ENCODE assay signal across 9 cellular contexts in the genomic region with DNA sequence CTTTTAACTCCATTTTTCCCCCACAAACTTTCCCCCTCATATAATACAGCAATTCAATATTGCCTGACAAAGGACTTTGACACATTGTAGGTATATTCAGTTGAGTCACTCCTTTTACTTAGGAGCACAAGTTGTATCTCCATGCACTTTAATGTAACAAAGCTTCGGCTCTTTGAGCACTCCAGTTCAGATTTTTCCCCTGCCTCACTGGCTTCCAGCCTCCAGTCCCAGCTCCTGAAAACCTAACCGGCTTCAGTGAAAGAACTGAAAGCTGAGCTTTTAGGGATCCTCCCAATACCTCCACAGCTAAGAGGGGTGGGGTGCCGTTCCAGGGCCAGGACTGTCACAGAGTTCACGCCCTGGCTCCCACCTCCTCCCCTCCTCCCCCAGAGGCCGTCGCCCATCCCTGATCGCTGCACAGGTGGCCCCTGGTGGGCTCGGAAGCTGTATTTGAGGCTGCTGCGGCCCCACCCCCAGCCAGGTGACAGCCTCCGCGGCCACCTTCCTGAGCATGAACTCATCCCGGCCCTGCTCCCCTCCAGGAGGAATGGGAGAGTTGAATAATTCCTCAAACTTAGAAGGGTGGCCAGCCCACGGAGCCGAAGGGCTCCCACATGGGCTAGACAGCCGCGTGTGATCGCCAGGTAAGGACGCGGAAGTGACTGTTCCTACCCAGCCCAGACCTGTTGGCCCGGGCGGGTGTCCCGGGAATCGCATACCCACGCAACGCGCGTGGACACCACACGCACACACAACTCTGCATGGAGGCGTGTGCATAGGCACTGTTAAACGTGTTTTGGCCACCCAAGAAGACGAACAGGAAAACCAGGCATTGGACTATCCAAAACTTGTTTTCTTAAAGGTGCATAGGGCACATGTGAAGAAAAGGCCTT. TPM values are rescaled to one million over a fixed set of nuclear protein-coding genes. Genes with fewer than 3 reads are reported as not detected.
A peak's percentile ranks its signal among the peaks of the same experiment; 100 is the strongest.
DNase-seq lines count a peak whose midpoint lies in the region; ATAC-seq, FAIRE-seq and TF ChIP-seq lines count a peak whose summit lies in the region.
"Had no signal": no experiment of that assay in that cellular context is flagged by ENCODE, and none has a peak within 500 bp of the region (broad histone marks: within the 10 kb centered on the region; RNA-seq: fewer than 3 reads in every experiment).

No MANE protein-coding gene starts in this region.

- H4K20me1 ChIP-seq in H9 (ENCODE audit: control insufficient read depth, insufficient read depth, insufficient read length) (no peaks in the 10 kb centered on the region), keratinocyte (ENCODE audit: control insufficient read depth, extremely low read depth, insufficient read depth, low read length) (no peaks in the 10 kb centered on the region)

- no peak overlapping the region for H2BK20ac ChIP-seq in H9 (ENCODE audit: low read depth, low read length, poor library complexity, severe bottlenecking)

- H3K14ac ChIP-seq in H9 (ENCODE audit: insufficient read depth, low read length) (no peak overlapping the region), mesenchymal stem cell (ENCODE audit: low read length in 2 of 2) (no peak overlapping the region)

- DNase-seq in H9 (peak; percentile 36), keratinocyte (ENCODE audit: low read depth, low spot score) (no peak), small intestine (peak; percentile 71), Kasumi-1 (lab: John Stamatoyannopoulos, UW) (no peak), mesenchymal stem cell (no peak)
- no peak for DNase-seq in activated naive CD4-positive, alpha-beta T cell treated with anti-CD3 and anti-CD28 coated beads, Interleukin-2, amount 50 U/mL, for 16 hours
- DNase-seq: NCI-H187 had no signal

- no peak overlapping the region for H3K27ac ChIP-seq in H9 (ENCODE audit: insufficient read length, low read depth, low read length)
- no peak overlapping the region for H3K27ac ChIP-seq in keratinocyte (ENCODE audit: control insufficient read depth, insufficient read depth, low read length)
- peak overlapping the region; percentile 92 to 93 for H3K27ac ChIP-seq in small intestine (ENCODE audit: low read depth in 1 of 2, low read length in 1 of 2)
- H3K27ac ChIP-seq in mesenchymal stem cell (ENCODE audit: low read length, poor library complexity, severe bottlenecking) = no peak overlapping the region
- H3K27ac ChIP-seq: SJSA1 had no signal

- no peak overlapping the region for H2BK120ac ChIP-seq in H9 (ENCODE audit: low read depth, low read length, poor library complexity, severe bottlenecking)
- no peak overlapping the region for H2BK120ac ChIP-seq in mesenchymal stem cell (ENCODE audit: low read depth, low read length)

- H3K4me1 Mint-ChIP-seq in H9 = peaks cover 18 to 25% of the 10 kb centered on the region in 2 experiments
- peaks cover 7% of the 10 kb centered on the region for H3K4me1 Mint-ChIP-seq in activated T-helper 17 cell treated with anti-CD3 and anti-CD28 coated beads, Interleukin-2, amount 50 U/mL, for 72 hours

- H2BK12ac ChIP-seq in H9 (ENCODE audit: insufficient read length, low read depth, low read length) (no peak overlapping the region), mesenchymal stem cell (ENCODE audit: low read length in 2 of 2) (no peak overlapping the region)

- peaks cover 17% of the 10 kb centered on the region for H3K23me2 ChIP-seq in H9 (ENCODE audit: insufficient read length, low read depth, low read length, poor library complexity, severe bottlenecking)

- H2BK15ac ChIP-seq in H9 (ENCODE audit: low read depth, low read length) (no peak overlapping the region), mesenchymal stem cell (ENCODE audit: low read depth, poor library complexity, severe bottlenecking) (no peak overlapping the region)

- no peaks in the 10 kb centered on the region for H3K9me1 ChIP-seq in keratinocyte (ENCODE audit: control insufficient read depth, extremely low read depth, insufficient read depth, low read length)

- dilution Hi-C loops in keratinocyte (cut with MboI; ENCODE audit: extremely low pct_ligation_motif_present, low sequenced_read_pairs) = no loop called here

- H3K9me3 ChIP-seq in H9 (ENCODE audit: control insufficient read depth, low read depth, low read length) (no peaks in the 10 kb centered on the region), keratinocyte (ENCODE audit: control insufficient read depth, low read depth, low read length) (no peaks in the 10 kb centered on the region), small intestine (ENCODE audit: control insufficient read depth, low read depth) (no peaks in the 10 kb centered on the region), mesenchymal stem cell (ENCODE audit: control insufficient read depth, low read length) (no peaks in the 10 kb centered on the region)
- H3K9me3 ChIP-seq: SJSA1 had no signal

- no peak overlapping the region for H3T11ph ChIP-seq in H9 (ENCODE audit: low read length)

- H3K27ac Mint-ChIP-seq in H9 = no peak overlapping the region
- H3K27ac Mint-ChIP-seq in activated T-helper 17 cell treated with anti-CD3 and anti-CD28 coated beads, Interleukin-2, amount 50 U/mL, for 72 hours = no peak overlapping the region

- H3K56ac ChIP-seq in H9 (ENCODE audit: insufficient read length, low read depth, low read length) = no peak overlapping the region

- H2AK5ac ChIP-seq in H9 (ENCODE audit: insufficient read length, low read length) (no peak overlapping the region), mesenchymal stem cell (ENCODE audit: low read length, severe bottlenecking) (no peak overlapping the region)

- H3K79me2 ChIP-seq in H9 (ENCODE audit: insufficient read depth, low read length) = no peaks in the 10 kb centered on the region
- no peaks in the 10 kb centered on the region for H3K79me2 ChIP-seq in keratinocyte (ENCODE audit: control insufficient read depth, insufficient read depth, low read length)

- H3K4me2 ChIP-seq in H9 (ENCODE audit: insufficient read depth, insufficient read length, low read length) (peak overlapping the region; percentile 34), keratinocyte (ENCODE audit: control insufficient read depth, extremely low read depth, insufficient read depth, low read depth, low read length) (peak overlapping the region; percentile 27), mesenchymal stem cell (ENCODE audit: low read length, poor library complexity, severe bottlenecking) (no peak overlapping the region)

- no peak for TF ChIP-seq CTCF in H9 (conservative IDR thresholded peaks at IDR 0.05)
- no peak for TF ChIP-seq CTCF in keratinocyte (optimal IDR thresholded peaks at IDR 0.05 in 1 of 3, IDR thresholded peaks at IDR 0.05 in 1 of 3, conservative IDR thresholded peaks at IDR 0.05 in 1 of 3; ENCODE audit: extremely low read depth in 1 of 3, insufficient read depth in 2 of 3, low read length in 3 of 3)

- H3K27me3 ChIP-seq in H9 (ENCODE audit: insufficient read depth, low read length) (peaks cover 28% of the 10 kb centered on the region; the same call in 1 of the 2 replicates), keratinocyte (ENCODE audit: control insufficient read depth, extremely low read depth, insufficient read depth, low read length) (peaks cover 47% of the 10 kb centered on the region), small intestine (ENCODE audit: control insufficient read depth in 2 of 2, insufficient read depth in 2 of 2, low read length in 2 of 2) (peaks cover 0 to 25% of the 10 kb centered on the region in 2 donors), mesenchymal stem cell (ENCODE audit: control insufficient read depth in 1 of 2, insufficient read depth in 1 of 2, low read length in 2 of 2) (peaks cover 69 to 78% of the 10 kb centered on the region in 2 experiments)

- H3K79me1 ChIP-seq in H9 (ENCODE audit: insufficient read depth, low read depth, low read length, poor library complexity, severe bottlenecking) (no peaks in the 10 kb centered on the region), mesenchymal stem cell (replicated peaks; ENCODE audit: low read length, poor library complexity, severe bottlenecking) (no peaks in the 10 kb centered on the region)

- H4K91ac ChIP-seq in H9 (ENCODE audit: insufficient read length, low read depth, low read length) (no peak overlapping the region), mesenchymal stem cell (ENCODE audit: low read length) (no peak overlapping the region)

- no CpG with 5 or more reads among the region's 31 CpGs for WGBS in H9 (ENCODE audit: extremely low coverage, insufficient read length, low lambda C conversion rate)
- WGBS in small intestine, 3 donors = 1 to 8% (median 5%) methylated on average over 29 to 31 of the region's 31 CpGs
- 14% methylated on average over 31 of the region's 31 CpGs for WGBS in mesenchymal stem cell

- H2BK5ac ChIP-seq in H9 (ENCODE audit: insufficient read length, low read length) (no peak overlapping the region), mesenchymal stem cell (ENCODE audit: low read depth, low read length, poor library complexity, severe bottlenecking) (no peak overlapping the region)

- H3K4ac ChIP-seq in H9 (ENCODE audit: low read depth, low read length) (no peak overlapping the region), mesenchymal stem cell (ENCODE audit: low read depth in 1 of 2, low read length in 2 of 2) (no peak overlapping the region)

- H3K23ac ChIP-seq in H9 (ENCODE audit: insufficient read length, low read depth, low read length) (no peak overlapping the region), mesenchymal stem cell (ENCODE audit: low read length in 2 of 2) (no peak overlapping the region)

- peaks cover 84% of the 10 kb centered on the region for H3K27me3 Mint-ChIP-seq in H9 (ENCODE audit: low read depth)
- H3K27me3 Mint-ChIP-seq in activated T-helper 17 cell treated with anti-CD3 and anti-CD28 coated beads, Interleukin-2, amount 50 U/mL, for 72 hours = peaks cover 45% of the 10 kb centered on the region

- H3K4me1 ChIP-seq in H9 (ENCODE audit: insufficient read depth, low read length) (no peaks in the 10 kb centered on the region), keratinocyte (ENCODE audit: control insufficient read depth, extremely low read depth, insufficient read depth, low read length) (peaks cover 7% of the 10 kb centered on the region), small intestine (ENCODE audit: control insufficient read depth in 2 of 2, insufficient read depth in 1 of 2, low read depth in 1 of 2, low read length in 1 of 2) (peaks cover 2 to 7% of the 10 kb centered on the region in 2 donors), mesenchymal stem cell (ENCODE audit: control insufficient read depth, insufficient read depth, low read depth, low read length) (peaks cover 19% of the 10 kb centered on the region)

- no peak for ATAC-seq in activated T-helper 17 cell treated with anti-CD3 and anti-CD28 coated beads, Interleukin-2, amount 50 U/mL, for 72 hours (replicated peaks)

- FAIRE-seq in keratinocyte (lab: Jason Lieb, UNC) (no peak), small intestine (lab: Jason Lieb, UNC) (no peak)

- no peaks in the 10 kb centered on the region; a peak in 1 of 7 replicates for H3K36me3 Mint-ChIP-seq in H9 (ENCODE audit: insufficient read depth in 1 of 3, low read depth in 3 of 3)
- no peaks in the 10 kb centered on the region for H3K36me3 Mint-ChIP-seq in activated T-helper 17 cell treated with anti-CD3 and anti-CD28 coated beads, Interleukin-2, amount 50 U/mL, for 72 hours (ENCODE audit: low read depth)

- no peak overlapping the region for H3K9ac ChIP-seq in H9 (ENCODE audit: extremely low read depth, insufficient read length, low read length)
- H3K9ac ChIP-seq in keratinocyte (ENCODE audit: control insufficient read depth, extremely low read depth, insufficient read depth, low read length) = no peak overlapping the region
- H3K9ac ChIP-seq in mesenchymal stem cell (ENCODE audit: low read length) = no peak overlapping the region

- H3K4me3 Mint-ChIP-seq in H9 = peak overlapping the region; percentile 64 to 84
- peak overlapping the region; percentile 47 for H3K4me3 Mint-ChIP-seq in activated T-helper 17 cell treated with anti-CD3 and anti-CD28 coated beads, Interleukin-2, amount 50 U/mL, for 72 hours

- H3K36me3 ChIP-seq in keratinocyte (ENCODE audit: control insufficient read depth in 2 of 2, extremely low read depth in 1 of 2, insufficient read depth in 2 of 2, low read length in 2 of 2) = no peaks in the 10 kb centered on the region
- no peaks in the 10 kb centered on the region for H3K36me3 ChIP-seq in small intestine (ENCODE audit: control insufficient read depth in 2 of 2, insufficient read depth in 2 of 2, low read length in 2 of 2)
- no peaks in the 10 kb centered on the region for H3K36me3 ChIP-seq in mesenchymal stem cell (ENCODE audit: control insufficient read depth in 1 of 2, insufficient read depth in 2 of 2, low read depth in 1 of 2, low read length in 2 of 2)
- H3K36me3 ChIP-seq: SJSA1 had no signal

- no peaks in the 10 kb centered on the region; a peak in 1 of 5 replicates for H3K9me3 Mint-ChIP-seq in H9
- no peaks in the 10 kb centered on the region for H3K9me3 Mint-ChIP-seq in activated T-helper 17 cell treated with anti-CD3 and anti-CD28 coated beads, Interleukin-2, amount 50 U/mL, for 72 hours

- no peak overlapping the region for H2AFZ ChIP-seq in H9 (ENCODE audit: low read length)
- no peak overlapping the region for H2AFZ ChIP-seq in keratinocyte (ENCODE audit: control insufficient read depth, low read length)
- no peak overlapping the region for H2AFZ ChIP-seq in mesenchymal stem cell (ENCODE audit: low read depth, low read length)

- H3K18ac ChIP-seq in H9 (ENCODE audit: insufficient read length, low read depth, low read length) (no peak overlapping the region), mesenchymal stem cell (ENCODE audit: low read depth in 1 of 2, low read length in 2 of 2) (no peak overlapping the region)

- H4K8ac ChIP-seq in H9 (replicated peaks; ENCODE audit: insufficient read length, low read depth, low read length) = no peak overlapping the region
- H4K8ac ChIP-seq in mesenchymal stem cell (ENCODE audit: low read length) = no peak overlapping the region

- peak overlapping the region in 2 of 3 experiments; percentile 11 to 49 for H3K4me3 ChIP-seq in keratinocyte (ENCODE audit: control insufficient read depth in 2 of 3, extremely low read depth in 1 of 3, insufficient read depth in 2 of 3, low read depth in 1 of 3, low read length in 3 of 3)
- peak overlapping the region; percentile 71 to 90 for H3K4me3 ChIP-seq in small intestine (ENCODE audit: low read depth in 1 of 2, low read length in 2 of 2)
- H3K4me3 ChIP-seq in mesenchymal stem cell (ENCODE audit: insufficient read depth in 1 of 2, low read depth in 1 of 2, low read length in 2 of 2) = no peak overlapping the region
- H3K4me3 ChIP-seq: SJSA1 had no signal

- no peak overlapping the region for H4K5ac ChIP-seq in H9 (ENCODE audit: insufficient read length, low read depth, low read length)

RNA-seq across cellular contexts. Expression of a gene that starts 1.8 kb away (rescaled TPM):
- 9.0 and 9.3 TPM in 2 replicates for total RNA-seq in H9 (2021)
- under 1 TPM in 1 of 2 donors, not detected in 1; 0.29 TPM for total RNA-seq in activated T-helper 17 cell treated with anti-CD3 and anti-CD28 coated beads, Interleukin-2, amount 50 U/mL, for 72 hours
- polyA plus RNA-seq in keratinocyte = 6.5 to 7.7 TPM (median 6.8 TPM) in 3 replicates
- 86.8 TPM for polyA plus RNA-seq in keratinocyte (2011; ENCODE audit: low read depth)
- polyA plus RNA-seq in keratinocyte (2011; cell fraction: cytosol; rRNA removed) = 11.3 and 15.5 TPM in 2 replicates
- polyA plus RNA-seq in keratinocyte (2011; cell fraction: nucleus; rRNA removed) = 17.1 and 18.5 TPM in 2 replicates
- polyA plus RNA-seq in keratinocyte (2012; ENCODE audit: low replicate concordance) = 5.8 and 40.7 TPM in 2 replicates
- polyA minus RNA-seq in keratinocyte = 11.3 to 17.9 TPM (median 12.5 TPM) in 3 replicates
- polyA minus RNA-seq in keratinocyte (2011; cell fraction: cytosol; rRNA and poly(A)+ RNA removed) = 11.5 TPM
- 10.6 and 16.3 TPM in 2 replicates for polyA minus RNA-seq in keratinocyte (2011; cell fraction: nucleus; rRNA and poly(A)+ RNA removed)
- polyA plus RNA-seq in small intestine = 100 to 1,000 TPM in 2 of 3 donors, 10 to 100 TPM in 1; 45.0 to 185 (median 133) TPM
- polyA plus RNA-seq in mesenchymal stem cell (2013, experiment 1 of 2) = 0.54 TPM
- polyA plus RNA-seq in mesenchymal stem cell (2013, experiment 2 of 2) = 0.60 TPM

Comparison
In these comparisons a context has a peak if more than half of its experiments do, and no peak if none do; other contexts are left out.
1. DNase-seq: peak in H9 (single experiment) and small intestine (single experiment); none in keratinocyte (single experiment), Kasumi-1 (0 of 2), activated naive CD4-positive, alpha-beta T cell treated with anti-CD3 and anti-CD28 coated beads, Interleukin-2, amount 50 U/mL, for 16 hours (single experiment) and mesenchymal stem cell (single experiment).
2. H3K27ac ChIP-seq: peak in small intestine (2 of 2); none in H9 (single experiment), keratinocyte (single experiment) and mesenchymal stem cell (single experiment).
3. H3K4me3 ChIP-seq: peak in keratinocyte (2 of 3) and small intestine (2 of 2); none in mesenchymal stem cell (0 of 2).